8 cellular contexts compared by ENCODE assay signal in genomic region chr2:31812051-31812798, GRCh38.
DNase-seq lines count a peak whose midpoint lies in the region; ATAC-seq and TF ChIP-seq lines count a peak whose summit lies in the region.

No MANE protein-coding gene starts in this region.

- H4K91ac ChIP-seq in trophoblast cell (ENCODE audit: low read depth, low read length), result no peak overlapping the region

- H3K14ac ChIP-seq in trophoblast cell (ENCODE audit: low read length), result no peak overlapping the region

- ATAC-seq in GM18498 (IDR thresholded peaks at IDR 0.05; ENCODE audit: unreplicated experiment), result peak; percentile 100
- peak; percentile 99 for ATAC-seq in GM21529 (IDR thresholded peaks at IDR 0.05; ENCODE audit: unreplicated experiment)
- ATAC-seq in natural killer cell, result peak; percentile 31 to 82 (median 72)

- H3K9me3 Mint-ChIP-seq in activated T-helper 2 cell treated with anti-CD3 and anti-CD28 coated beads, Interferon-gamma antibody, Interleukin-2, Interleukin-4, amounts not matched to agents 10 μg/mL and 5 μg/mL and 100 μg/mL, durations not matched to agents 14 hours and 24 hours and 36 hours, result no peaks in the 10 kb centered on the region
- no peaks in the 10 kb centered on the region for H3K9me3 Mint-ChIP-seq in natural killer cell

- no peak overlapping the region for H2AK5ac ChIP-seq in trophoblast cell (ENCODE audit: low read length)

- H3K27ac Mint-ChIP-seq in activated T-helper 2 cell treated with anti-CD3 and anti-CD28 coated beads, Interferon-gamma antibody, Interleukin-2, Interleukin-4, amounts not matched to agents 10 μg/mL and 5 μg/mL and 100 μg/mL, durations not matched to agents 14 hours and 24 hours and 36 hours, result peak overlapping the region; percentile 77
- peak overlapping the region; percentile 80 to 81 for H3K27ac Mint-ChIP-seq in natural killer cell

- intact Hi-C loops in activated T-helper 2 cell treated with anti-CD3 and anti-CD28 coated beads, Interferon-gamma antibody, Interleukin-2, Interleukin-4, amounts not matched to agents 10 μg/mL and 5 μg/mL and 100 μg/mL, durations not matched to agents 14 hours and 24 hours and 36 hours (cut with micrococcal nuclease), result no loop called here
- intact Hi-C loops in natural killer cell (cut with micrococcal nuclease), result no loop called here

- peaks cover 2% of the 10 kb centered on the region for H3K9me3 ChIP-seq in trophoblast cell (ENCODE audit: insufficient read depth, low read depth, low read length)

- TF ChIP-seq CTCF in natural killer cell (IDR thresholded peaks at IDR 0.05), result no peak

- no peaks in the 10 kb centered on the region for H3K4me1 ChIP-seq in trophoblast cell (ENCODE audit: control insufficient read depth in 1 of 2, insufficient read depth in 2 of 2, low read length in 2 of 2)

- no peak overlapping the region for H2AFZ ChIP-seq in trophoblast cell (ENCODE audit: insufficient read depth, low read length, poor library complexity)

- H3K18ac ChIP-seq in trophoblast cell (ENCODE audit: low read length), result no peak overlapping the region

- peaks cover 2% of the 10 kb centered on the region for H3K27me3 Mint-ChIP-seq in activated T-helper 2 cell treated with anti-CD3 and anti-CD28 coated beads, Interferon-gamma antibody, Interleukin-2, Interleukin-4, amounts not matched to agents 10 μg/mL and 5 μg/mL and 100 μg/mL, durations not matched to agents 14 hours and 24 hours and 36 hours (ENCODE audit: low read depth)
- peaks cover 0 to 3% of the 10 kb centered on the region in 2 donors for H3K27me3 Mint-ChIP-seq in natural killer cell (ENCODE audit: low read depth in 2 of 2)

- no peak overlapping the region for H4K8ac ChIP-seq in trophoblast cell (ENCODE audit: low read depth, low read length)

- H3K23ac ChIP-seq in trophoblast cell (ENCODE audit: low read length), result no peak overlapping the region

- H2BK5ac ChIP-seq in trophoblast cell (ENCODE audit: low read depth, low read length, poor library complexity), result no peak overlapping the region

- H3K4me3 ChIP-seq in trophoblast cell (ENCODE audit: low read depth, low read length), result no peak overlapping the region

- DNase-seq in HT1080 (ENCODE audit: low read depth) (peak; percentile 42), natural killer cell (no peak), trophoblast cell (no peak), NCI-H1694 treated with DMSO at 0.1 percent for 48 hours (lab: John Stamatoyannopoulos, UW) (no peak), SK-N-DZ (ENCODE audit: low spot score) (no peak)
- peak; percentile 13 for DNase-seq in activated T-helper 2 cell treated with anti-CD3 and anti-CD28 coated beads, Interferon-gamma antibody, Interleukin-2, Interleukin-4, amounts not matched to agents 10 μg/mL and 5 μg/mL and 100 μg/mL, durations not matched to agents 14 hours and 24 hours and 36 hours (ENCODE audit: low spot score)

- no peak overlapping the region for H3K4ac ChIP-seq in trophoblast cell (ENCODE audit: low read depth, low read length)

- no peaks in the 10 kb centered on the region for H3K36me3 Mint-ChIP-seq in activated T-helper 2 cell treated with anti-CD3 and anti-CD28 coated beads, Interferon-gamma antibody, Interleukin-2, Interleukin-4, amounts not matched to agents 10 μg/mL and 5 μg/mL and 100 μg/mL, durations not matched to agents 14 hours and 24 hours and 36 hours (ENCODE audit: low read depth)
- no peaks in the 10 kb centered on the region for H3K36me3 Mint-ChIP-seq in natural killer cell

- peaks cover 15% of the 10 kb centered on the region for H3K4me1 Mint-ChIP-seq in activated T-helper 2 cell treated with anti-CD3 and anti-CD28 coated beads, Interferon-gamma antibody, Interleukin-2, Interleukin-4, amounts not matched to agents 10 μg/mL and 5 μg/mL and 100 μg/mL, durations not matched to agents 14 hours and 24 hours and 36 hours (ENCODE audit: low read depth)
- H3K4me1 Mint-ChIP-seq in natural killer cell, result peaks cover 16 to 17% of the 10 kb centered on the region in 2 donors

- H2BK12ac ChIP-seq in trophoblast cell (ENCODE audit: low read length), result no peak overlapping the region

- H3K9ac ChIP-seq in trophoblast cell (ENCODE audit: low read length), result no peak overlapping the region

- no peaks in the 10 kb centered on the region for H3K27me3 ChIP-seq in trophoblast cell (ENCODE audit: insufficient read depth, low read length)

- H3K4me3 Mint-ChIP-seq in activated T-helper 2 cell treated with anti-CD3 and anti-CD28 coated beads, Interferon-gamma antibody, Interleukin-2, Interleukin-4, amounts not matched to agents 10 μg/mL and 5 μg/mL and 100 μg/mL, durations not matched to agents 14 hours and 24 hours and 36 hours (ENCODE audit: low read depth), result peak overlapping the region; percentile 24
- peak overlapping the region; percentile 59 for H3K4me3 Mint-ChIP-seq in natural killer cell

- H3K4me2 ChIP-seq in trophoblast cell (ENCODE audit: low read length), result no peak overlapping the region

- H2BK120ac ChIP-seq in trophoblast cell (ENCODE audit: insufficient read depth, low read length, poor library complexity), result no peak overlapping the region

- no peaks in the 10 kb centered on the region for H3K79me2 ChIP-seq in trophoblast cell (ENCODE audit: control insufficient read depth, insufficient read depth, low read length, poor library complexity)

- H3K36me3 ChIP-seq in trophoblast cell (ENCODE audit: control insufficient read depth in 1 of 2, insufficient read depth in 2 of 2, low read length in 2 of 2), result no peaks in the 10 kb centered on the region

- no peaks in the 10 kb centered on the region for H3K79me1 ChIP-seq in trophoblast cell (ENCODE audit: low read length)

- WGBS in trophoblast cell (ENCODE audit: extremely low coverage, insufficient coverage, insufficient read length), result no CpG with 5 or more reads among the region's 2 CpGs

- H3K27ac ChIP-seq in trophoblast cell (ENCODE audit: low read depth, low read length), result no peak overlapping the region

- H4K12ac ChIP-seq in trophoblast cell (ENCODE audit: low read depth, low read length), result no peak overlapping the region

Comparison
In these comparisons a context has a peak if more than half of its experiments do, and no peak if none do; other contexts are left out.
1. DNase-seq: peak in HT1080 (single experiment) and activated T-helper 2 cell treated with anti-CD3 and anti-CD28 coated beads, Interferon-gamma antibody, Interleukin-2, Interleukin-4, amounts not matched to agents 10 μg/mL and 5 μg/mL and 100 μg/mL, durations not matched to agents 14 hours and 24 hours and 36 hours (single experiment); none in natural killer cell (single experiment), trophoblast cell (0 of 2), NCI-H1694 treated with DMSO at 0.1 percent for 48 hours (single experiment) and SK-N-DZ (single experiment).
2. Peak in every context shown above with its lines, with median percentiles within 50 percentile points of each other: ATAC-seq.